11 cellular contexts compared by ENCODE assay signal in the genomic region with DNA sequence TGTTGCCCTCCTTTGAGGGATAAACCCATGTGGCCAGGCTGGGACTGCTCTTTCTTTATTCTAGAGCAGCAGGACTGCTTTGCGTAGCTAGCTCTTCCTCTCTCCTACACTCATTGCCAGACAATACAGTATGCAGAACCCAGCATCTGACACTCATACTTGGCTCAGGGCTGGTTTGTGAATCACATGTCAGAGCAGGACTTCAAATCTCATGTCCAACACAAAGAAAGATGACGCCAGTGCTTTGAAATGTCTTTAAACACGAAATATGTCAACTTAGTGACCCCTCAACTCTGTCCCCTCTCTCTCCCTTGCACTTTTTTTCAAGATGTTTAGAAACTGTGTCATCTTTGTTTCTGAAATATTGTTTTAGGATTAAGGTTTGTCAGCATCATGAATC.
DNase-seq lines count a peak whose midpoint lies in the region; ATAC-seq, FAIRE-seq and TF ChIP-seq lines count a peak whose summit lies in the region.
"Had no signal": no experiment of that assay in that cellular context is flagged by ENCODE, and none has a peak within 500 bp of the region (broad histone marks: within the 10 kb centered on the region; RNA-seq: fewer than 3 reads in every experiment).

No MANE protein-coding gene starts in this region.

- no peak for TF ChIP-seq POLR2A in HepG2 (IDR thresholded peaks at IDR 0.05; ENCODE audit: insufficient read depth in 1 of 2, low read depth in 2 of 2, low read length in 2 of 2)

- no peak overlapping the region for H2AFZ ChIP-seq in HepG2 (ENCODE audit: low read length)

- TF ChIP-seq CTCF in liver (IDR thresholded peaks at IDR 0.05; ENCODE audit: low read depth, low read length, missing input control) (no peak), HepG2 (CRISPR knock-in tag; IDR thresholded peaks at IDR 0.05) (no peak), mucosa of descending colon (IDR thresholded peaks at IDR 0.05) (no peak)

- no peak for DNase-seq in HepG2 (ENCODE audit: low spot score)
- peak; percentile 87 for DNase-seq in epithelial cell of prostate (ENCODE audit: low read depth, low spot score)
- no peak for DNase-seq in mucosa of descending colon
- no peak for DNase-seq in NCI-H187 (lab: John Stamatoyannopoulos, UW)
- DNase-seq in activated CD4-positive, CD25-positive, alpha-beta regulatory T cell treated with anti-CD3 and anti-CD28 coated beads, Interleukin-2, amount 50 U/mL, for 72 hours, result no peak
- no peak for DNase-seq in HAP-1 (ENCODE audit: low spot score in 2 of 2)
- DNase-seq: activated CD4-positive, alpha-beta T cell treated with anti-CD3 and anti-CD28 coated beads, Interleukin-2, amount 10 ng/mL, durations not matched to agents 24 days and 14 days; anterior cingulate cortex; NCI-H774 had no signal

- H3K4me1 ChIP-seq in liver (ENCODE audit: control insufficient read depth in 4 of 4, insufficient read depth in 4 of 4, low read length in 3 of 4) (no peaks in the 10 kb centered on the region), HepG2 (ENCODE audit: insufficient read depth, low read length) (no peaks in the 10 kb centered on the region), mucosa of descending colon (ENCODE audit: low read depth) (no peaks in the 10 kb centered on the region), HAP-1 (peaks cover 3% of the 10 kb centered on the region; the same call in 1 of the 2 replicates)

- no peak overlapping the region for H3K4me2 ChIP-seq in HepG2 (ENCODE audit: low read depth, low read length)

- H4K20me1 ChIP-seq in HepG2 (ENCODE audit: insufficient read depth, low read length), result no peaks in the 10 kb centered on the region

- no peaks in the 10 kb centered on the region for H3K36me3 ChIP-seq in liver (ENCODE audit: control insufficient read depth in 4 of 4, insufficient read depth in 3 of 4, low read depth in 1 of 4, low read length in 3 of 4)
- H3K36me3 ChIP-seq in HepG2 (replicated peaks in 1 of 2; ENCODE audit: control insufficient read depth in 1 of 2, insufficient read depth in 2 of 2, low read length in 2 of 2), result no peaks in the 10 kb centered on the region
- H3K36me3 ChIP-seq in mucosa of descending colon (ENCODE audit: low read depth), result no peaks in the 10 kb centered on the region
- no peaks in the 10 kb centered on the region for H3K36me3 ChIP-seq in HAP-1 (replicated peaks)

- ATAC-seq in HepG2, result no peak
- ATAC-seq in mucosa of descending colon, result peak; percentile 32
- no peak for ATAC-seq in HG03521 (IDR thresholded peaks at IDR 0.05; ENCODE audit: unreplicated experiment)

- intact Hi-C loops in HepG2 (cut with micrococcal nuclease; ENCODE audit: unreplicated experiment) (no loop called here), mucosa of descending colon (cut with DNase I, micrococcal nuclease) (no loop called here)

- H3K27ac ChIP-seq in liver (ENCODE audit: low read depth in 1 of 2, low read length in 2 of 2), result peak overlapping the region; percentile 28 to 31
- no peak overlapping the region for H3K27ac ChIP-seq in HepG2 (ENCODE audit: extremely low read length, insufficient read depth, low read length)
- H3K27ac ChIP-seq in epithelial cell of prostate, result peak overlapping the region; percentile 86

- H3K9ac ChIP-seq in liver (ENCODE audit: low read depth in 1 of 2, low read length in 2 of 2), result no peak overlapping the region
- H3K9ac ChIP-seq in HepG2 (ENCODE audit: insufficient read depth, low read depth, low read length), result no peak overlapping the region

- CTCF ChIA-PET in HepG2 (lab: Yijun Ruan, JAX; ENCODE audit: low intra/inter-chr PET ratio, low total read pairs), result no interaction called here

- no peak for TF ChIP-seq RAD21 in liver (IDR thresholded peaks at IDR 0.05)
- no peak for TF ChIP-seq RAD21 in HepG2 (CRISPR knock-in tag; IDR thresholded peaks at IDR 0.05)

- H3K27me3 ChIP-seq in liver (ENCODE audit: control insufficient read depth in 4 of 4, insufficient read depth in 4 of 4, low read length in 3 of 4), result no peaks in the 10 kb centered on the region
- H3K27me3 ChIP-seq in HepG2 (ENCODE audit: control insufficient read depth in 1 of 2, insufficient read depth in 2 of 2, low read length in 2 of 2), result no peaks in the 10 kb centered on the region
- no peaks in the 10 kb centered on the region for H3K27me3 ChIP-seq in HAP-1 (ENCODE audit: low read depth)

- TF ChIP-seq EP300 in HepG2 (IDR thresholded peaks at IDR 0.05; ENCODE audit: low read depth in 2 of 2, low read length in 2 of 2), result no peak
- no peak for TF ChIP-seq EP300 in HepG2 (CRISPR knock-in tag; IDR thresholded peaks at IDR 0.05; ENCODE audit: borderline replicate concordance)

- POLR2A ChIA-PET in HepG2 (lab: Yijun Ruan, JAX), result no interaction called here

- no TSS peak for BruUV-seq in HepG2 (replicated peaks; lab: Mats Ljungman, UMichigan)

- H3K9me3 ChIP-seq in liver (ENCODE audit: control insufficient read depth in 4 of 4, low read length in 3 of 4) (no peaks in the 10 kb centered on the region), HepG2 (ENCODE audit: low read length) (no peaks in the 10 kb centered on the region), mucosa of descending colon (no peaks in the 10 kb centered on the region), HAP-1 (no peaks in the 10 kb centered on the region)

- 88% methylated on average over 3 of the region's 3 CpGs for WGBS in liver
- WGBS in HepG2 (ENCODE audit: low lambda C conversion rate), result 63% methylated on average over 3 of the region's 3 CpGs

- no peaks in the 10 kb centered on the region for H3K79me2 ChIP-seq in HepG2 (ENCODE audit: insufficient read depth, low read length)

- H3K4me3 ChIP-seq in liver (ENCODE audit: low read depth in 1 of 3, low read length in 3 of 3) (no peak overlapping the region), HepG2 (replicated peaks in 1 of 3; ENCODE audit: insufficient read depth in 1 of 3, low read depth in 2 of 3, low read length in 3 of 3) (no peak overlapping the region), mucosa of descending colon (no peak overlapping the region), HAP-1 (no peak overlapping the region)

- in situ Hi-C loops in HepG2 (cut with HindIII; ENCODE audit: extremely low pct_ligation_motif_present, low pct_unique_long_range_greater_than_20kb) (no loop called here), HAP-1 (cut with MboI; ENCODE audit: low sequenced_read_pairs) (no loop called here)

- no peak for FAIRE-seq in HepG2 (lab: Jason Lieb, UNC)

TF ChIP-seq in liver, 16 proteins besides CTCF, POLR2A, EP300 and RAD21:
- TF ChIP-seq, protein P1, sequence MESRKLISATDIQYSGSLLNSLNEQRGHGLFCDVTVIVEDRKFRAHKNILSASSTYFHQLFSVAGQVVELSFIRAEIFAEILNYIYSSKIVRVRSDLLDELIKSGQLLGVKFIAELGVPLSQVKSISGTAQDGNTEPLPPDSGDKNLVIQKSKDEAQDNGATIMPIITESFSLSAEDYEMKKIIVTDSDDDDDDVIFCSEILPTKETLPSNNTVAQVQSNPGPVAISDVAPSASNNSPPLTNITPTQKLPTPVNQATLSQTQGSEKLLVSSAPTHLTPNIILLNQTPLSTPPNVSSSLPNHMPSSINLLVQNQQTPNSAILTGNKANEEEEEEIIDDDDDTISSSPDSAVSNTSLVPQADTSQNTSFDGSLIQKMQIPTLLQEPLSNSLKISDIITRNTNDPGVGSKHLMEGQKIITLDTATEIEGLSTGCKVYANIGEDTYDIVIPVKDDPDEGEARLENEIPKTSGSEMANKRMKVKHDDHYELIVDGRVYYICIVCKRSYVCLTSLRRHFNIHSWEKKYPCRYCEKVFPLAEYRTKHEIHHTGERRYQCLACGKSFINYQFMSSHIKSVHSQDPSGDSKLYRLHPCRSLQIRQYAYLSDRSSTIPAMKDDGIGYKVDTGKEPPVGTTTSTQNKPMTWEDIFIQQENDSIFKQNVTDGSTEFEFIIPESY (IDR thresholded peaks at IDR 0.05), result no peak
- TF ChIP-seq RXRA (IDR thresholded peaks at IDR 0.05) (peak in 1 of 2 donors; percentile 18), TAF1 (conservative IDR thresholded peaks at IDR 0.05) (no peak)

TF ChIP-seq in HepG2, 621 proteins besides CTCF, POLR2A, EP300 and RAD21 (continues in another document):
- no peak for TF ChIP-seq RXRB (CRISPR knock-in tag; IDR thresholded peaks at IDR 0.05; ENCODE audit: borderline replicate concordance)
- no peak for TF ChIP-seq DNMT3B (CRISPR knock-in tag; conservative IDR thresholded peaks at IDR 0.05)
- TF ChIP-seq, protein P2, sequence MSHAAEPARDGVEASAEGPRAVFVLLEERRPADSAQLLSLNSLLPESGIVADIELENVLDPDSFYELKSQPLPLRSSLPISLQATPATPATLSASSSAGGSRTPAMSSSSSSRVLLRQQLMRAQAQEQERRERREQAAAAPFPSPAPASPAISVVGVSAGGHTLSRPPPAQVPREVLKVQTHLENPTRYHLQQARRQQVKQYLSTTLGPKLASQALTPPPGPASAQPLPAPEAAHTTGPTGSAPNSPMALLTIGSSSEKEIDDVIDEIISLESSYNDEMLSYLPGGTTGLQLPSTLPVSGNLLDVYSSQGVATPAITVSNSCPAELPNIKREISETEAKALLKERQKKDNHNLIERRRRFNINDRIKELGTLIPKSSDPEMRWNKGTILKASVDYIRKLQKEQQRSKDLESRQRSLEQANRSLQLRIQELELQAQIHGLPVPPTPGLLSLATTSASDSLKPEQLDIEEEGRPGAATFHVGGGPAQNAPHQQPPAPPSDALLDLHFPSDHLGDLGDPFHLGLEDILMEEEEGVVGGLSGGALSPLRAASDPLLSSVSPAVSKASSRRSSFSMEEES (CRISPR knock-in tag; IDR thresholded peaks at IDR 0.05), result no peak
- TF ChIP-seq, protein P3, sequence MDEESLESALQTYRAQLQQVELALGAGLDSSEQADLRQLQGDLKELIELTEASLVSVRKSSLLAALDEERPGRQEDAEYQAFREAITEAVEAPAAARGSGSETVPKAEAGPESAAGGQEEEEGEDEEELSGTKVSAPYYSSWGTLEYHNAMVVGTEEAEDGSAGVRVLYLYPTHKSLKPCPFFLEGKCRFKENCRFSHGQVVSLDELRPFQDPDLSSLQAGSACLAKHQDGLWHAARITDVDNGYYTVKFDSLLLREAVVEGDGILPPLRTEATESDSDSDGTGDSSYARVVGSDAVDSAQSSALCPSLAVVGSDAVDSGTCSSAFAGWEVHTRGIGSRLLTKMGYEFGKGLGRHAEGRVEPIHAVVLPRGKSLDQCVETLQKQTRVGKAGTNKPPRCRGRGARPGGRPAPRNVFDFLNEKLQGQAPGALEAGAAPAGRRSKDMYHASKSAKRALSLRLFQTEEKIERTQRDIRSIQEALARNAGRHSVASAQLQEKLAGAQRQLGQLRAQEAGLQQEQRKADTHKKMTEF (CRISPR knock-in tag; IDR thresholded peaks at IDR 0.05), result no peak
- no peak for TF ChIP-seq XBP1 (CRISPR knock-in tag; IDR thresholded peaks at IDR 0.05)
- TF ChIP-seq KDM1A (CRISPR knock-in tag; IDR thresholded peaks at IDR 0.05), result no peak
- TF ChIP-seq ZNF430 (CRISPR knock-in tag; IDR thresholded peaks at IDR 0.05), result no peak
- TF ChIP-seq ETV5 (CRISPR knock-in tag; IDR thresholded peaks at IDR 0.05; ENCODE audit: borderline replicate concordance), result no peak
- no peak for TF ChIP-seq GFI1 (CRISPR knock-in tag; IDR thresholded peaks at IDR 0.05; ENCODE audit: borderline replicate concordance)
